8 cellular contexts compared by ENCODE assay signal in the genomic region with DNA sequence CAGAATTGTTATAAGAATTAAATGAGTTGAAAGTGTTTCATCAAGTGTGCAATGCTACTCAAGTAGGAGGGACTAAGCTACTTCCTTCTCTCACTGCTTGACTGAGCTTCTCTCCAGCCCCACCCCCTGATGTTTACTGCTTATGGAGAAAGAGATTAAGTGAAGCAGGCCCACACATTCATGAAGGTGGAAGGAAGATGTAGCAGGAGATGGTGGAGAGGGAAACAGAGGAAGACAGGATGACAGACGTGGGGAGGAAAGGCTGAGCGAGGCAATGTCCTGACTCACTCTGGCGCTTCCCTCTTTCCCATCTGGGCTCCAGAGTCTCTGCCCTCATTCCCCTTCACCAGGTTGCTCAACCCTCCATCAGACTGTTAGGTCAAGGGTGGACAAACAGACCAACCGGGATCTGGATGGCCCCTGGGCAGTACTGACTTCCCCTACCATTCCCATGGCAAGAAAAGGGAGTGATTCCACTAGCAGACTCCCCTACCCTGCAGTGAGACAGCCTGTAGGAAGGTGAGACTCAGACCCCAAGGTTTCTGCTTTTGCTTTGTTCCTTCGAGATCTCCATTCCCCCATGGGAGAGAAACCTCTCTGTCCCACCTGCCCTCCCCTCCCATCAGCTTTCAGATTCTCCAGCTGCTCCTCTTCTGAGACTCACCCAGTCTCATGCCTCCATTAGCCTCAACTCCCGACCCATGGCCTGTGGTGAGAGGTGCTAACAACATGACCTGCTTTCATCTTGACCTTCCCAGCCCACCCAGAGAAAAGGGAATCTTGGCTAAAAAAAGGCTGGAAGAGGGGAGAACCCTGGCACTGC. TPM values are rescaled to one million over a fixed set of nuclear protein-coding genes. Genes with fewer than 3 reads are reported as not detected.
A peak's percentile ranks its signal among the peaks of the same experiment; 100 is the strongest.
DNase-seq lines count a peak whose midpoint lies in the region; ATAC-seq and TF ChIP-seq lines count a peak whose summit lies in the region.

No MANE protein-coding gene starts in this region.

- POLR2A ChIA-PET in CD4-positive, alpha-beta T cell (lab: Charles Lee): interaction anchor here (0.6 to 10.1 kb wide), 8 partner anchors 11 to 372 kb away, joined by 3 to 92 read pairs (median 6); partner anchors contain the start of genes KHDC4 and MSTO1
- POLR2A ChIA-PET in activated CD8-positive, alpha-beta T cell treated with anti-CD3 and anti-CD28 coated beads for 36 hours (lab: Charles Lee): interaction anchor here (0.6 to 7.5 kb wide), 4 partner anchors 13 to 1030 kb away, joined by 3 to 128 read pairs (median 26); partner anchors contain the start of gene RXFP4

- peak overlapping the region; percentile 97 for H3K4me3 Mint-ChIP-seq in CD4-positive, alpha-beta T cell
- peak overlapping the region; percentile 84 to 99 (median 96) for H3K4me3 Mint-ChIP-seq in IgD-negative memory B cell
- H3K4me3 Mint-ChIP-seq in activated CD8-positive, alpha-beta T cell treated with anti-CD3 and anti-CD28 coated beads for 36 hours: peak overlapping the region; percentile 98
- H3K4me3 Mint-ChIP-seq in stimulated activated effector memory CD8-positive, alpha-beta T cell treated with anti-CD3 and anti-CD28 coated beads, Interleukin-12 subunit alpha, Interleukin-12 subunit beta, amount 100 ng/mL, for 72 hours: peak overlapping the region; percentile 90

- H3K36me3 ChIP-seq in gastroesophageal sphincter: no peaks in the 10 kb centered on the region

- H3K27ac ChIP-seq in CD4-positive, alpha-beta T cell (ENCODE audit: low read depth, low read length): peak overlapping the region; percentile 57
- H3K27ac ChIP-seq in gastroesophageal sphincter: peak overlapping the region; percentile 93 to 99 (median 96)

- CTCF ChIA-PET in CD4-positive, alpha-beta T cell (lab: Charles Lee): interaction anchor here (1.4 to 3.9 kb wide), 2 partner anchors 43 kb away, joined by 5 to 15 read pairs; no protein-coding TSS in a partner anchor
- CTCF ChIA-PET in activated CD8-positive, alpha-beta T cell treated with anti-CD3 and anti-CD28 coated beads for 36 hours (lab: Charles Lee): interaction anchor here (0.8 to 11.1 kb wide), 7 partner anchors 8 to 85 kb away, joined by 4 to 121 read pairs (median 6); partner anchors contain the start of genes KHDC4 and RXFP4

- H3K4me3 ChIP-seq in gastroesophageal sphincter: peak overlapping the region in 1 of 2 donors; percentile 37

- peak in 7 of 10 experiments; percentile 24 to 47 (median 37) for DNase-seq in CD4-positive, alpha-beta T cell
- DNase-seq in activated CD8-positive, alpha-beta T cell treated with anti-CD3 and anti-CD28 coated beads for 36 hours: peak; percentile 42
- no peak for DNase-seq in stimulated activated effector memory CD8-positive, alpha-beta T cell treated with anti-CD3 and anti-CD28 coated beads, Interleukin-12 subunit alpha, Interleukin-12 subunit beta, amount 100 ng/mL, for 72 hours (ENCODE audit: low spot score in 2 of 2)
- DNase-seq in cerebellar cortex (ENCODE audit: low spot score): no peak

- peak overlapping the region; percentile 86 for H3K27ac Mint-ChIP-seq in CD4-positive, alpha-beta T cell
- H3K27ac Mint-ChIP-seq in IgD-negative memory B cell: peak overlapping the region; percentile 87 to 97 (median 95)
- H3K27ac Mint-ChIP-seq in activated CD8-positive, alpha-beta T cell treated with anti-CD3 and anti-CD28 coated beads for 36 hours: peak overlapping the region; percentile 94
- H3K27ac Mint-ChIP-seq in stimulated activated effector memory CD8-positive, alpha-beta T cell treated with anti-CD3 and anti-CD28 coated beads, Interleukin-12 subunit alpha, Interleukin-12 subunit beta, amount 100 ng/mL, for 72 hours: peak overlapping the region; percentile 91

- TF ChIP-seq EP300 in gastroesophageal sphincter (IDR thresholded peaks at IDR 0.05): no peak

- 10 to 37% methylated on average over 2 to 5 of the region's 6 CpGs for WGBS in gastroesophageal sphincter (ENCODE audit: low coverage in 1 of 2), 2 donors

- intact Hi-C loops in CD4-positive, alpha-beta T cell (cut with DNase I, micrococcal nuclease): loop anchor here (2.0 kb wide), 2 partner anchors 15 to 39 kb away; no protein-coding TSS in a partner anchor
- intact Hi-C loops in activated CD8-positive, alpha-beta T cell treated with anti-CD3 and anti-CD28 coated beads for 36 hours (cut with micrococcal nuclease): no loop called here

- peaks cover 58% of the 10 kb centered on the region for H3K4me1 Mint-ChIP-seq in CD4-positive, alpha-beta T cell (ENCODE audit: low read depth)
- H3K4me1 Mint-ChIP-seq in IgD-negative memory B cell: peaks cover 32 to 45% (median 44%) of the 10 kb centered on the region in 3 donors
- peaks cover 41% of the 10 kb centered on the region for H3K4me1 Mint-ChIP-seq in activated CD8-positive, alpha-beta T cell treated with anti-CD3 and anti-CD28 coated beads for 36 hours (ENCODE audit: low read depth)
- peaks cover 43% of the 10 kb centered on the region for H3K4me1 Mint-ChIP-seq in stimulated activated effector memory CD8-positive, alpha-beta T cell treated with anti-CD3 and anti-CD28 coated beads, Interleukin-12 subunit alpha, Interleukin-12 subunit beta, amount 100 ng/mL, for 72 hours

- H3K27me3 ChIP-seq in CD4-positive, alpha-beta T cell (ENCODE audit: control insufficient read depth, insufficient read depth, low read length): no peaks in the 10 kb centered on the region
- H3K27me3 ChIP-seq in gastroesophageal sphincter: no peaks in the 10 kb centered on the region

- no peak for TF ChIP-seq POLR2A in gastroesophageal sphincter (IDR thresholded peaks at IDR 0.05)

- TF ChIP-seq CTCF in CD4-positive, alpha-beta T cell (IDR thresholded peaks at IDR 0.05): no peak
- no peak for TF ChIP-seq CTCF in activated CD8-positive, alpha-beta T cell treated with anti-CD3 and anti-CD28 coated beads for 36 hours (IDR thresholded peaks at IDR 0.05)
- TF ChIP-seq CTCF in gastroesophageal sphincter (IDR thresholded peaks at IDR 0.05): no peak

- ATAC-seq in CD4-positive, alpha-beta T cell (ENCODE audit: poor library complexity): peak; percentile 64
- no peak for ATAC-seq in activated CD8-positive, alpha-beta T cell treated with anti-CD3 and anti-CD28 coated beads for 36 hours
- ATAC-seq in gastroesophageal sphincter: peak; percentile 51
- ATAC-seq in stimulated activated effector memory CD8-positive, alpha-beta T cell treated with anti-CD3 and anti-CD28 coated beads, Interleukin-12 subunit alpha, Interleukin-12 subunit beta, amount 100 ng/mL, for 72 hours: no peak
- ATAC-seq in HG02678 (IDR thresholded peaks at IDR 0.05; ENCODE audit: unreplicated experiment): no peak
- no peak for ATAC-seq in HG03045 (IDR thresholded peaks at IDR 0.05; ENCODE audit: unreplicated experiment)

- no peaks in the 10 kb centered on the region for H3K9me3 ChIP-seq in CD4-positive, alpha-beta T cell (ENCODE audit: control insufficient read depth, low read length)
- H3K9me3 ChIP-seq in gastroesophageal sphincter: no peaks in the 10 kb centered on the region

- no peaks in the 10 kb centered on the region for H3K27me3 Mint-ChIP-seq in CD4-positive, alpha-beta T cell
- H3K27me3 Mint-ChIP-seq in IgD-negative memory B cell: no peaks in the 10 kb centered on the region
- no peaks in the 10 kb centered on the region for H3K27me3 Mint-ChIP-seq in activated CD8-positive, alpha-beta T cell treated with anti-CD3 and anti-CD28 coated beads for 36 hours

- peaks cover 20% of the 10 kb centered on the region for H3K36me3 Mint-ChIP-seq in CD4-positive, alpha-beta T cell (ENCODE audit: low read depth)
- peaks cover 6% of the 10 kb centered on the region for H3K36me3 Mint-ChIP-seq in IgD-negative memory B cell
- peaks cover 33% of the 10 kb centered on the region for H3K36me3 Mint-ChIP-seq in activated CD8-positive, alpha-beta T cell treated with anti-CD3 and anti-CD28 coated beads for 36 hours (ENCODE audit: low read depth)
- peaks cover 15% of the 10 kb centered on the region for H3K36me3 Mint-ChIP-seq in stimulated activated effector memory CD8-positive, alpha-beta T cell treated with anti-CD3 and anti-CD28 coated beads, Interleukin-12 subunit alpha, Interleukin-12 subunit beta, amount 100 ng/mL, for 72 hours

- H3K4me1 ChIP-seq in gastroesophageal sphincter: peaks cover 10 to 69% (median 37%) of the 10 kb centered on the region in 3 donors

- no peaks in the 10 kb centered on the region for H3K9me3 Mint-ChIP-seq in CD4-positive, alpha-beta T cell
- no peaks in the 10 kb centered on the region for H3K9me3 Mint-ChIP-seq in IgD-negative memory B cell
- H3K9me3 Mint-ChIP-seq in activated CD8-positive, alpha-beta T cell treated with anti-CD3 and anti-CD28 coated beads for 36 hours: no peaks in the 10 kb centered on the region
- H3K9me3 Mint-ChIP-seq in stimulated activated effector memory CD8-positive, alpha-beta T cell treated with anti-CD3 and anti-CD28 coated beads, Interleukin-12 subunit alpha, Interleukin-12 subunit beta, amount 100 ng/mL, for 72 hours: no peaks in the 10 kb centered on the region

RNA-seq across cellular contexts. Expression of gene ARHGEF2, which starts 3.1 kb away (rescaled TPM):
- total RNA-seq in CD4-positive, alpha-beta T cell: 10 to 100 TPM; 54.8 to 62.4 TPM
- 43.9 TPM for polyA plus RNA-seq in IgD-negative memory B cell
- 100 to 1,000 TPM; 147 to 150 TPM for total RNA-seq in activated CD8-positive, alpha-beta T cell treated with anti-CD3 and anti-CD28 coated beads for 36 hours
- total RNA-seq in gastroesophageal sphincter: 10 to 100 TPM; 69.7 to 94.0 (median 82.6) TPM

RNA-seq across cellular contexts. Expression of gene SSR2, which starts 39.3 kb away (rescaled TPM):
- 100 to 1,000 TPM; 223 to 225 TPM for total RNA-seq in CD4-positive, alpha-beta T cell
- polyA plus RNA-seq in IgD-negative memory B cell: 257 TPM
- 100 to 1,000 TPM; 148 to 150 TPM for total RNA-seq in activated CD8-positive, alpha-beta T cell treated with anti-CD3 and anti-CD28 coated beads for 36 hours
- total RNA-seq in gastroesophageal sphincter: 100 to 1,000 TPM; 103 to 157 (median 146) TPM

RNA-seq across cellular contexts. Expression of gene RXFP4, which starts 40.0 kb away (rescaled TPM):
- total RNA-seq in CD4-positive, alpha-beta T cell: not detected
- 0.78 TPM for polyA plus RNA-seq in IgD-negative memory B cell
- total RNA-seq in activated CD8-positive, alpha-beta T cell treated with anti-CD3 and anti-CD28 coated beads for 36 hours: not detected
- under 1 TPM in 1 of 4 donors, not detected in 3; 0.27 TPM for total RNA-seq in gastroesophageal sphincter

RNA-seq across cellular contexts. Expression of gene KHDC4, which starts 47.3 kb away (rescaled TPM):
- total RNA-seq in CD4-positive, alpha-beta T cell: 10 to 100 TPM; 56.6 to 60.8 TPM
- 8.0 TPM for polyA plus RNA-seq in IgD-negative memory B cell
- total RNA-seq in activated CD8-positive, alpha-beta T cell treated with anti-CD3 and anti-CD28 coated beads for 36 hours: 10 to 100 TPM; 68.1 to 71.3 TPM
- 10 to 100 TPM; 20.4 to 57.4 (median 34.6) TPM for total RNA-seq in gastroesophageal sphincter

Comparison
In these comparisons a context has a peak if more than half of its experiments do, and no peak if none do; other contexts are left out.
1. ATAC-seq: peak in CD4-positive, alpha-beta T cell (single experiment) and gastroesophageal sphincter (single experiment); none in activated CD8-positive, alpha-beta T cell treated with anti-CD3 and anti-CD28 coated beads for 36 hours (single experiment), stimulated activated effector memory CD8-positive, alpha-beta T cell treated with anti-CD3 and anti-CD28 coated beads, Interleukin-12 subunit alpha, Interleukin-12 subunit beta, amount 100 ng/mL, for 72 hours (single experiment), HG02678 (single experiment) and HG03045 (single experiment).
2. DNase-seq: peak in CD4-positive, alpha-beta T cell (7 of 10) and activated CD8-positive, alpha-beta T cell treated with anti-CD3 and anti-CD28 coated beads for 36 hours (single experiment); none in stimulated activated effector memory CD8-positive, alpha-beta T cell treated with anti-CD3 and anti-CD28 coated beads, Interleukin-12 subunit alpha, Interleukin-12 subunit beta, amount 100 ng/mL, for 72 hours (0 of 2) and cerebellar cortex (single experiment).
3. Peak in every context shown above with its lines, with median percentiles within 50 percentile points of each other: H3K27ac Mint-ChIP-seq and H3K4me3 Mint-ChIP-seq.